In the genomic region with DNA sequence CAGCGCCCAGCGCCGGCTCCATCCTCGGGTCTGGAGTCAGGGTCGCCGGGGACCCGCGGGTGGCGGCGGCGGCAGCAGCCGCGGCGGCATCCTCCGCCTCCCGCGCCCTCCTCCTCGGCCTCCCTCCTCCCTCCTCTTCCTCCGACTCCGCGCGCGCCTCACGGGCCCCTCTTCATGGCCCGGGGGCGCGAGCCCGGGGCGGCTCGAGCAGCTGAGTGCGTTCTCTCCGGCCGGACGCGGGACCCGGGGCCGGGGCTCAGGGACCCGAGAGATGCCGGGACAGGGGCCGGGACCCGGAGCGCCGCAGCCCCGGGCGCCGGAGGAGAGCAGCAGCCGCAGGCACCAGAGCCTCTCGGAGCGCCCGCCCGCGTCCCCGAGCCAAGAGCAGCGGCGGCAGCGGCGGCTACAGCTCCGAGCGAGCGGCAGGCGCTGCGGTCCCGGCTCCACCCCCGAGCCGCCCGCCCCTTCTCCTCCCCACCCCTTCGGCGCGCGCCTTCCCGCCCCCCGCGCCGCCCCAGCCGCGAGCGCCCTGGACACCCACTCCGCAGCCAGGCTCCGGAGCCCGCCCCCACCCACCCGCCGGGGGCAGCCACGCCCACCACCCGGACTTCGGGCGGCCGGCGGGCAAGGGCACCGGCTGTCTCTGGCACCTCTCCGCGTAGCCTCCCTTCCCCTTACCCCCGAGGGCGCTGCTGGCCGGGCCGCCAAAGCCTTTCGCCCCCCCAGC, we compare ENCODE assay signal across 1 cellular context.
TF ChIP-seq lines count a peak whose summit lies in the region.

A gene with protein sequence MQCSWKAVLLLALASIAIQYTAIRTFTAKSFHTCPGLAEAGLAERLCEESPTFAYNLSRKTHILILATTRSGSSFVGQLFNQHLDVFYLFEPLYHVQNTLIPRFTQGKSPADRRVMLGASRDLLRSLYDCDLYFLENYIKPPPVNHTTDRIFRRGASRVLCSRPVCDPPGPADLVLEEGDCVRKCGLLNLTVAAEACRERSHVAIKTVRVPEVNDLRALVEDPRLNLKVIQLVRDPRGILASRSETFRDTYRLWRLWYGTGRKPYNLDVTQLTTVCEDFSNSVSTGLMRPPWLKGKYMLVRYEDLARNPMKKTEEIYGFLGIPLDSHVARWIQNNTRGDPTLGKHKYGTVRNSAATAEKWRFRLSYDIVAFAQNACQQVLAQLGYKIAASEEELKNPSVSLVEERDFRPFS (minus strand): TSS at position 417 of the 727 bp plus-strand sequence. CDS start 14,699 bp downstream, outside the sequence.

TF ChIP-seq in SK-N-SH treated with all-trans-retinoic acid at 6 μM for 48 hours, 23 proteins besides CTCF, POLR2A, EP300 and RAD21 (continued from another document):
- TF ChIP-seq ZNF565 (CRISPR knock-in tag; conservative IDR thresholded peaks at IDR 0.05; ENCODE audit: low read depth) = no peak
- TF ChIP-seq ESRRG (CRISPR knock-in tag; IDR thresholded peaks at IDR 0.05) = no peak
- TF ChIP-seq CSRNP3 (CRISPR knock-in tag; IDR thresholded peaks at IDR 0.05) = no peak
